In genomic region chr6:87334683-87335082, GRCh38 we compare ENCODE assay signal across 18 cellular contexts. TPM values are rescaled to one million over a fixed set of nuclear protein-coding genes. Genes with fewer than 3 reads are reported as not detected.
A peak's percentile ranks its signal among the peaks of the same experiment; 100 is the strongest.
DNase-seq lines count a peak whose midpoint lies in the region; ATAC-seq and TF ChIP-seq lines count a peak whose summit lies in the region.
"Had no signal": no experiment of that assay in that cellular context is flagged by ENCODE, and none has a peak within 500 bp of the region (broad histone marks: within the 10 kb centered on the region; RNA-seq: fewer than 3 reads in every experiment).

No MANE protein-coding gene starts in this region.

- peaks cover 4 to 6% of the 10 kb centered on the region in 2 donors for H3K36me3 Mint-ChIP-seq in CD14-positive monocyte

- H3K27ac ChIP-seq in IMR-90 (ENCODE audit: insufficient read depth, low read length) (no peak overlapping the region), mesendoderm (ENCODE audit: low read depth, low read length) (no peak overlapping the region)
- H3K27ac ChIP-seq: RWPE1, SK-N-MC had no signal

- no peaks in the 10 kb centered on the region for H3K27me3 ChIP-seq in IMR-90 (ENCODE audit: control insufficient read depth, insufficient read depth, low read length)
- H3K27me3 ChIP-seq in mesendoderm (ENCODE audit: insufficient read depth, low read length, poor library complexity), result no peaks in the 10 kb centered on the region

- peaks cover 10% of the 10 kb centered on the region for H3K4me1 Mint-ChIP-seq in CD14-positive monocyte

- no peak overlapping the region for H3K56ac ChIP-seq in IMR-90 (ENCODE audit: extremely low read depth, insufficient read depth, low read length)
- no peak overlapping the region for H3K56ac ChIP-seq in mesendoderm (ENCODE audit: low read length)

- H2BK15ac ChIP-seq in IMR-90 (ENCODE audit: low read depth, low read length), result no peak overlapping the region
- no peak overlapping the region for H2BK15ac ChIP-seq in mesendoderm (replicated peaks; ENCODE audit: low read depth)

- H3K23ac ChIP-seq in IMR-90 (ENCODE audit: low read depth, low read length), result no peak overlapping the region
- no peak overlapping the region for H3K23ac ChIP-seq in mesendoderm (ENCODE audit: low read length)

- H3K79me1 ChIP-seq in IMR-90 (ENCODE audit: low read depth in 1 of 2, low read length in 2 of 2) (peaks cover 13 to 14% of the 10 kb centered on the region in 2 experiments; a peak in 3 of 4 replicates), mesendoderm (ENCODE audit: low read length) (peaks cover 6% of the 10 kb centered on the region)

- no peaks in the 10 kb centered on the region for H3K9me3 ChIP-seq in IMR-90 (ENCODE audit: control insufficient read depth, insufficient read depth, low read length)

- H3K36me3 ChIP-seq in IMR-90 (ENCODE audit: control insufficient read depth, insufficient read depth, low read length) (no peaks in the 10 kb centered on the region), mesendoderm (ENCODE audit: control insufficient read depth, insufficient read depth, low read length) (no peaks in the 10 kb centered on the region)

- dilution Hi-C loops in IMR-90 (cut with HindIII; ENCODE audit: low sequenced_read_pairs, unreplicated experiment), result no loop called here

- BruUV-seq in IMR-90 (replicated peaks; lab: Mats Ljungman, UMichigan), result no TSS peak

- peaks cover 0 to 2% (median 0%) of the 10 kb centered on the region in 7 donors for H3K9me3 Mint-ChIP-seq in CD14-positive monocyte

- H3K9me1 ChIP-seq in IMR-90 (ENCODE audit: insufficient read depth, low read length), result peaks cover 4% of the 10 kb centered on the region; the same call in 1 of the 2 replicates

- POLR2A ChIA-PET in IMR-90 (lab: Charles Lee; ENCODE audit: unreplicated experiment), result no interaction called here

- no peak overlapping the region for H2AFZ ChIP-seq in IMR-90 (replicated peaks; ENCODE audit: low read length, poor library complexity)

- H2BK20ac ChIP-seq in IMR-90 (ENCODE audit: low read depth, low read length), result no peak overlapping the region

- no peak for TF ChIP-seq POLR2A in IMR-90 (IDR thresholded peaks at IDR 0.05; ENCODE audit: low read depth, low read length)

- H3K9ac ChIP-seq in IMR-90 (ENCODE audit: low read depth, low read length), result no peak overlapping the region
- H3K9ac ChIP-seq in mesendoderm (ENCODE audit: low read length), result no peak overlapping the region

- no peak overlapping the region for H3K4me3 Mint-ChIP-seq in CD14-positive monocyte

- no peak overlapping the region for H3K18ac ChIP-seq in IMR-90 (ENCODE audit: low read depth, low read length)
- H3K18ac ChIP-seq in mesendoderm (ENCODE audit: low read length), result no peak overlapping the region

- no peak overlapping the region for H4K91ac ChIP-seq in IMR-90 (ENCODE audit: insufficient read depth, low read depth, low read length)

- WGBS in IMR-90 (ENCODE audit: extremely low coverage in 2 of 2, insufficient read length in 1 of 2), 2 experiments, result no CpG with 5 or more reads among the region's 1 CpG
- no CpG with 5 or more reads among the region's 1 CpG for WGBS in mesendoderm (ENCODE audit: extremely low coverage, insufficient coverage, low lambda C conversion rate)

- no peak overlapping the region for H2AK9ac ChIP-seq in IMR-90 (replicated peaks; ENCODE audit: low read depth, low read length, poor library complexity)

- H4K8ac ChIP-seq in IMR-90 (ENCODE audit: low read depth in 2 of 2, low read length in 2 of 2) (no peak overlapping the region), mesendoderm (ENCODE audit: low read depth, low read length) (no peak overlapping the region)

- H3K4me1 ChIP-seq in IMR-90 (ENCODE audit: control insufficient read depth, insufficient read depth, low read length) (peaks cover 6% of the 10 kb centered on the region; the same call in 1 of the 2 replicates), mesendoderm (ENCODE audit: control insufficient read depth, low read depth, low read length) (peaks cover 13% of the 10 kb centered on the region)

- no peaks in the 10 kb centered on the region for H3K79me2 ChIP-seq in mesendoderm (ENCODE audit: control insufficient read depth, insufficient read depth, low read length)

- intact Hi-C loops in IMR-90 (cut with micrococcal nuclease), result no loop called here
- intact Hi-C loops in Right ventricle myocardium superior (cut with DNase I), result no loop called here
- intact Hi-C loops in CD14-positive monocyte (cut with micrococcal nuclease), result no loop called here

- no peak overlapping the region for H2BK120ac ChIP-seq in IMR-90 (ENCODE audit: low read depth, low read length)
- no peak overlapping the region for H2BK120ac ChIP-seq in mesendoderm (ENCODE audit: low read depth, low read length)

- TF ChIP-seq CTCF in IMR-90 (conservative IDR thresholded peaks at IDR 0.05; ENCODE audit: low read depth, low read length) (no peak), CD14-positive monocyte (IDR thresholded peaks at IDR 0.05) (no peak)

- no peaks in the 10 kb centered on the region for H4K20me1 ChIP-seq in IMR-90 (ENCODE audit: insufficient read depth, low read length)

- no peaks in the 10 kb centered on the region for H3K27me3 Mint-ChIP-seq in CD14-positive monocyte (ENCODE audit: low read depth in 3 of 3)

- H2AK5ac ChIP-seq in IMR-90 (ENCODE audit: low read depth, low read length) (no peak overlapping the region), mesendoderm (ENCODE audit: low read length) (no peak overlapping the region)

- DNase-seq in EH (ENCODE audit: low read depth) (peak; percentile 57), IMR-90 (peak; percentile 69), Right ventricle myocardium superior (no peak), mesendoderm (peak; percentile 67), ACHN (no peak), CD14-positive monocyte (ENCODE audit: low spot score) (no peak), DMS 273 treated with DMSO at 0.1 percent for 48 hours (lab: John Stamatoyannopoulos, UW) (no peak), NCI-H2107 treated with DMSO at 0.1 percent for 48 hours (lab: John Stamatoyannopoulos, UW; ENCODE audit: unreplicated experiment) (no peak)
- DNase-seq: C1 segment of cervical spinal cord, DMS153, HCEC 1CT, KBM-7, NCI-H146, NCI-H2081 treated with DMSO at 0.1 percent for 48 hours, NCI-H345, NCI-H526 treated with DMSO at 0.1 percent for 48 hours had no signal

- H3K4me3 ChIP-seq in IMR-90 (ENCODE audit: insufficient read depth, low read depth, low read length) (no peak overlapping the region), mesendoderm (ENCODE audit: low read length) (no peak overlapping the region)
- H3K4me3 ChIP-seq: SK-N-MC had no signal

- no peak overlapping the region for H4K5ac ChIP-seq in IMR-90 (ENCODE audit: low read depth, low read length)
- H4K5ac ChIP-seq in mesendoderm (ENCODE audit: low read length), result no peak overlapping the region

- in situ Hi-C loops in IMR-90 (cut with MboI; ENCODE audit: low sequenced_read_pairs) (no loop called here), ACHN (cut with HindIII; ENCODE audit: low pct_ligation_motif_present, low pct_unique_long_range_greater_than_20kb, low sequenced_read_pairs) (no loop called here)

- TF ChIP-seq RAD21 in IMR-90 (IDR thresholded peaks at IDR 0.05; ENCODE audit: low read length), result no peak

- H3K14ac ChIP-seq in IMR-90 (replicated peaks; ENCODE audit: low read depth, low read length), result no peak overlapping the region

- H3K4me2 ChIP-seq in IMR-90 (ENCODE audit: low read depth, low read length), result no peak overlapping the region
- no peak overlapping the region for H3K4me2 ChIP-seq in mesendoderm (ENCODE audit: low read length)

- H2BK5ac ChIP-seq in IMR-90 (ENCODE audit: low read depth, low read length, poor library complexity, severe bottlenecking) (no peak overlapping the region), mesendoderm (ENCODE audit: low read length) (no peak overlapping the region)

- peak; percentile 57 for ATAC-seq in IMR-90 (ENCODE audit: low read depth)
- peak; percentile 88 for ATAC-seq in Right ventricle myocardium superior (ENCODE audit: poor library complexity)

- CTCF ChIA-PET in IMR-90 (lab: Yijun Ruan, JAX), result no interaction called here

- H3K27ac Mint-ChIP-seq in CD14-positive monocyte, result no peak overlapping the region

- H3K4ac ChIP-seq in IMR-90 (ENCODE audit: low read depth, low read length) (no peak overlapping the region), mesendoderm (ENCODE audit: low read depth, low read length) (no peak overlapping the region)

TF ChIP-seq in IMR-90, 13 proteins besides CTCF, POLR2A, EP300 and RAD21 (continues in another document):
- TF ChIP-seq CHD1 (IDR thresholded peaks at IDR 0.05; ENCODE audit: low read depth, low read length) (no peak), MAFK (IDR thresholded peaks at IDR 0.05; ENCODE audit: low read depth, low read length) (no peak)
- TF ChIP-seq, protein P1, sequence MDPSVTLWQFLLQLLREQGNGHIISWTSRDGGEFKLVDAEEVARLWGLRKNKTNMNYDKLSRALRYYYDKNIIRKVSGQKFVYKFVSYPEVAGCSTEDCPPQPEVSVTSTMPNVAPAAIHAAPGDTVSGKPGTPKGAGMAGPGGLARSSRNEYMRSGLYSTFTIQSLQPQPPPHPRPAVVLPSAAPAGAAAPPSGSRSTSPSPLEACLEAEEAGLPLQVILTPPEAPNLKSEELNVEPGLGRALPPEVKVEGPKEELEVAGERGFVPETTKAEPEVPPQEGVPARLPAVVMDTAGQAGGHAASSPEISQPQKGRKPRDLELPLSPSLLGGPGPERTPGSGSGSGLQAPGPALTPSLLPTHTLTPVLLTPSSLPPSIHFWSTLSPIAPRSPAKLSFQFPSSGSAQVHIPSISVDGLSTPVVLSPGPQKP (IDR thresholded peaks at IDR 0.05; ENCODE audit: borderline replicate concordance, low read depth, low read length), result no peak

RNA-seq across cellular contexts. Expression of gene GJB7, which starts 5.6 kb away (rescaled TPM):
- total RNA-seq in IMR-90 (2012; rRNA removed) (not detected in 2 replicates), Right ventricle myocardium superior (not detected)
- polyA plus RNA-seq in IMR-90 (2012; rRNA removed) (not detected in 2 replicates), CD14-positive monocyte (not detected)
- not detected in 2 replicates for polyA plus RNA-seq in IMR-90 (2012; cell fraction: cytosol; rRNA removed)
- polyA plus RNA-seq in IMR-90 (2012; cell fraction: nucleus; rRNA removed; ENCODE audit: low replicate concordance), result not detected in 2 replicates
- polyA plus RNA-seq in mesendoderm (2013, experiment 1 of 2), result 0.35 TPM
- polyA plus RNA-seq in mesendoderm (2013, experiment 2 of 2), result 0.36 TPM

RNA-seq across cellular contexts. Expression of gene C6orf163, which starts 9.9 kb away (rescaled TPM):
- total RNA-seq in IMR-90 (2012; rRNA removed) (0.90 and 1.7 TPM in 2 replicates), Right ventricle myocardium superior (1.6 TPM)
- polyA plus RNA-seq in IMR-90 (2012; rRNA removed) (0.43 and 0.55 TPM in 2 replicates), CD14-positive monocyte (under 1 TPM in 1 of 2 donors, not detected in 1; 0.26 TPM)
- polyA plus RNA-seq in IMR-90 (2012; cell fraction: cytosol; rRNA removed), result 0.03 TPM in 1 of 2 replicates, not detected in the other
- polyA plus RNA-seq in IMR-90 (2012; cell fraction: nucleus; rRNA removed; ENCODE audit: low replicate concordance), result 0.83 and 5.7 TPM in 2 replicates
- polyA plus RNA-seq in mesendoderm (2013, experiment 1 of 2), result 0.70 TPM
- 0.78 TPM for polyA plus RNA-seq in mesendoderm (2013, experiment 2 of 2)

RNA-seq across cellular contexts. Expression of gene SMIM8, which starts 12.3 kb away (rescaled TPM):
- total RNA-seq in IMR-90 (2012; rRNA removed) (3.6 and 5.3 TPM in 2 replicates), Right ventricle myocardium superior (12.9 TPM)
- polyA plus RNA-seq in IMR-90 (2012; rRNA removed) (2.0 and 2.7 TPM in 2 replicates), CD14-positive monocyte (1 to 10 TPM; 5.9 to 8.2 TPM)
- 0.29 and 0.94 TPM in 2 replicates for polyA plus RNA-seq in IMR-90 (2012; cell fraction: cytosol; rRNA removed)
- polyA plus RNA-seq in IMR-90 (2012; cell fraction: nucleus; rRNA removed; ENCODE audit: low replicate concordance), result 1.2 and 4.6 TPM in 2 replicates
- polyA plus RNA-seq in mesendoderm (2013, experiment 1 of 2), result 6.7 TPM
- polyA plus RNA-seq in mesendoderm (2013, experiment 2 of 2), result 6.3 TPM

Comparison
In these comparisons a context has a peak if more than half of its experiments do, and no peak if none do; other contexts are left out.
1. DNase-seq: peak in EH (single experiment), IMR-90 (single experiment) and mesendoderm (single experiment); none in Right ventricle myocardium superior (single experiment), ACHN (single experiment), CD14-positive monocyte (single experiment), DMS 273 treated with DMSO at 0.1 percent for 48 hours (single experiment) and NCI-H2107 treated with DMSO at 0.1 percent for 48 hours (single experiment).